ENCODE assay signal across 8 cellular contexts in the genomic region with DNA sequence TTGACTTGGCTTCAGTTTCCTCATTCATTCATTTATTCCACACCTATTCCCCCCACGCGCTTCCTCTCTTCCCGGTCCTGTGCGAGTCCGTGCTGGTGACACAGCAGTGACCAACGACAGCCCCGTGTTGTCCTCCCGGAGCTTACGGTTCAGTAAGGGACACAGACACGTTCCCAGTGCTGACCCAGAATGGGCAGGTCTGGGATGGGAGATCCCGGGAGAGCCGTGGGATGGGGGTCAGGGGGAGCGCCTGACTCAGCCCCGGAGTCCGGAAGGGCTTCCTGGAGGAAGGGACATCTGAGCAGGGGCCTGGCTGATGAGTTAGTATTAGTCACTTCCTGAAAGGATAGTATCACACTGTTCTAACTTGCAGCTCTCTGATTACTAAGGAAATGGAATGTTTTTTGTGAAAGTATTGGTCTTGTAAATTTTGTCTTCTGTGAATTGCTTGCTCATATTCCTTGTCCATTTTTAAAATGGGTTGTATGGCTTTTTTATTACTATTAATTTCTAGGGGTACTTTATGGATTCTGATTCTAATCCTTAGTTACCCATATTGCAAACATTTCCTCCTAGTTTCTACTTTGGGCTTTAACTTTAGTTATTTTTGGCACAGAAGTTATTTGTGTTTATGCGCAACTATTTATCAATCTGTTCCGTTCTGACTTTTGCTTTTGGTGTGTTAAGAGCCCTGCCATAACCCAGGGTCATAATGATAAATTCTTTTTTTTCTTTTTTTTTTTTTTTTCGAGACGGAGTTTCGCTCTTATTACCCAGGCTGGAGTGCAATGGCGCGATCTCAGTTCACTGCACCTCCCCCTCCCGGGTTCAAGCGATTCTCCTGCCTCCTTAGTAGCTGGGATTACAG. TPM values are rescaled to one million over a fixed set of nuclear protein-coding genes. Genes with fewer than 3 reads are reported as not detected.
DNase-seq lines count a peak whose midpoint lies in the region; ATAC-seq and TF ChIP-seq lines count a peak whose summit lies in the region.

No MANE protein-coding gene starts in this region.

- no CpG with 5 or more reads among the region's 24 CpGs for WGBS in iPS DF 6.9 (ENCODE audit: insufficient coverage, insufficient read length)

- TSS peak; percentile 96 for BruUV-seq in Panc1 (replicated peaks; lab: Mats Ljungman, UMichigan)

- CTCF ChIA-PET in HEK293 (lab: Yijun Ruan, JAX) (interaction anchor here (0.6 to 2.1 kb wide), 8 partner anchors 15 to 66 kb away, joined by 3 to 15 read pairs (median 6); partner anchors contain the start of gene PPP1R13L), Panc1 (lab: Charles Lee) (interaction anchor here (0.5 to 0.7 kb wide), 4 partner anchors 10 to 165 kb away, joined by 5 to 9 read pairs (median 6); no protein-coding TSS in a partner anchor)

- TF ChIP-seq POLR2A in gastrocnemius medialis (IDR thresholded peaks at IDR 0.05), result no peak

- TF ChIP-seq CTCF in HEK293 (tag by site-specific recombination; IDR thresholded peaks at IDR 0.05) (no peak), Panc1 (IDR thresholded peaks at IDR 0.05) (no peak), astrocyte of the cerebellum (IDR thresholded peaks at IDR 0.05; ENCODE audit: low read depth, low read length, missing control alignments) (no peak), gastrocnemius medialis (IDR thresholded peaks at IDR 0.05 in 4 of 5, conservative IDR thresholded peaks at IDR 0.05 in 1 of 5) (no peak)

- DNase-seq in DMS 273 (lab: John Stamatoyannopoulos, UW; ENCODE audit: unreplicated experiment) (peak; percentile 73), Panc1 (ENCODE audit: low read depth, low spot score) (no peak), astrocyte of the cerebellum (ENCODE audit: low read depth) (peak; percentile 49), iPS DF 6.9 (ENCODE audit: low read depth, low spot score) (no peak), gastrocnemius medialis (peak; percentile 61 to 68)

- POLR2A ChIA-PET in HEK293 (lab: Yijun Ruan, JAX) (interaction anchor here (0.7 to 1.4 kb wide), 8 partner anchors 17 to 572 kb away, joined by 3 to 7 read pairs (median 4); partner anchors contain the start of genes FOSB and PPP1R13L), Panc1 (lab: Charles Lee) (interaction anchor here (0.6 to 0.7 kb wide), 2 partner anchors 21 to 50 kb away, joined by 4 to 20 read pairs; no protein-coding TSS in a partner anchor)

- no peaks in the 10 kb centered on the region for H3K27me3 ChIP-seq in Panc1 (ENCODE audit: control insufficient read depth, insufficient read depth, low read length)
- H3K27me3 ChIP-seq in iPS DF 6.9 (ENCODE audit: control insufficient read depth, insufficient read depth, low read length), result no peaks in the 10 kb centered on the region
- no peaks in the 10 kb centered on the region for H3K27me3 ChIP-seq in gastrocnemius medialis

- H3K9me3 ChIP-seq in HEK293 (ENCODE audit: control insufficient read depth, insufficient read depth, low read depth, low read length) (no peaks in the 10 kb centered on the region), Panc1 (ENCODE audit: control insufficient read depth, insufficient read depth, low read depth, low read length) (no peaks in the 10 kb centered on the region), iPS DF 6.9 (ENCODE audit: control insufficient read depth, insufficient read depth, low read length) (no peaks in the 10 kb centered on the region), gastrocnemius medialis (no peaks in the 10 kb centered on the region)

- H3K27ac ChIP-seq in HEK293 (ENCODE audit: extremely low read depth, low read depth, low read length) (peak overlapping the region; percentile 88), Panc1 (ENCODE audit: low read length) (peak overlapping the region; percentile 97), iPS DF 6.9 (ENCODE audit: low read length) (peak overlapping the region; percentile 80), gastrocnemius medialis (peak overlapping the region; percentile 86 to 96 (median 92))

- intact Hi-C loops in Panc1 (cut with micrococcal nuclease; ENCODE audit: unreplicated experiment) (no loop called here), gastrocnemius medialis (cut with DNase I; ENCODE audit: low total_unique reads) (loop anchor here (5.0 to 10.0 kb wide), 3 partner anchors 117 to 290 kb away; partner anchors contain the start of gene OPA3)

- H3K36me3 ChIP-seq in HEK293 (ENCODE audit: control insufficient read depth in 2 of 2, insufficient read depth in 1 of 2, low read length in 2 of 2) (peaks cover 3 to 14% of the 10 kb centered on the region in 2 experiments; a peak in 2 of 3 replicates), Panc1 (ENCODE audit: control insufficient read depth, insufficient read depth, low read length) (peaks cover 5% of the 10 kb centered on the region; the same call in 1 of the 2 replicates), iPS DF 6.9 (ENCODE audit: control insufficient read depth, insufficient read depth, low read length) (peaks cover 4% of the 10 kb centered on the region; the same call in 1 of the 2 replicates), gastrocnemius medialis (peaks cover 0 to 6% of the 10 kb centered on the region in 2 donors)

- H3K4me1 ChIP-seq in HEK293 (ENCODE audit: control insufficient read depth, insufficient read depth, low read length), result peaks cover 10% of the 10 kb centered on the region
- H3K4me1 ChIP-seq in Panc1 (ENCODE audit: control insufficient read depth, insufficient read depth, low read length), result peaks cover 21% of the 10 kb centered on the region
- H3K4me1 ChIP-seq in iPS DF 6.9 (ENCODE audit: control insufficient read depth, insufficient read depth, low read length), result no peaks in the 10 kb centered on the region
- H3K4me1 ChIP-seq in gastrocnemius medialis, result peaks cover 30 to 31% of the 10 kb centered on the region in 2 donors

- peak overlapping the region; percentile 50 for H3K4me3 ChIP-seq in HEK293 (ENCODE audit: low read depth, low read length)
- H3K4me3 ChIP-seq in Panc1 (ENCODE audit: low read depth in 2 of 2, low read length in 2 of 2), result peak overlapping the region; percentile 61 to 84
- H3K4me3 ChIP-seq in astrocyte of the cerebellum (ENCODE audit: low read depth, low read length), result peak overlapping the region; percentile 60
- H3K4me3 ChIP-seq in iPS DF 6.9 (ENCODE audit: low read length), result peak overlapping the region; percentile 65; the same call in 1 of the 2 replicates
- peak overlapping the region; percentile 65 to 89 (median 78) for H3K4me3 ChIP-seq in gastrocnemius medialis

- in situ Hi-C loops in Panc1 (cut with HindIII; ENCODE audit: low pct_unique_long_range_greater_than_20kb, low sequenced_read_pairs), result no loop called here
- in situ Hi-C loops in astrocyte of the cerebellum (cut with HindIII; ENCODE audit: low sequenced_read_pairs), result no loop called here
- in situ Hi-C loops in gastrocnemius medialis (cut with MboI; ENCODE audit: low sequenced_read_pairs in 4 of 4), result no loop called here

- ATAC-seq in Panc1 (peak; percentile 72), gastrocnemius medialis (peak; percentile 68 to 78), GM18870 (IDR thresholded peaks at IDR 0.05; ENCODE audit: unreplicated experiment) (no peak), HG03045 (IDR thresholded peaks at IDR 0.05; ENCODE audit: unreplicated experiment) (no peak)

TF ChIP-seq in HEK293, 187 proteins besides CTCF, POLR2A, EP300 and RAD21 (continues in another document):
- TF ChIP-seq HOXA7 (CRISPR knock-in tag; IDR thresholded peaks at IDR 0.05; ENCODE audit: borderline replicate concordance), result no peak
- TF ChIP-seq ZNF391 (tag by site-specific recombination; IDR thresholded peaks at IDR 0.05; ENCODE audit: borderline replicate concordance, low read depth), result no peak
- peak; percentile 32; the same call in 1 of the 2 replicates for TF ChIP-seq MZF1 (tag by site-specific recombination; IDR thresholded peaks at IDR 0.05; ENCODE audit: borderline replicate concordance)
- TF ChIP-seq ZNF157 (tag by site-specific recombination; IDR thresholded peaks at IDR 0.05), result no peak
- no peak for TF ChIP-seq RBAK (tag by site-specific recombination; IDR thresholded peaks at IDR 0.05)
- TF ChIP-seq ZNF664 (tag by site-specific recombination; IDR thresholded peaks at IDR 0.05), result peak; percentile 88
- TF ChIP-seq ZSCAN23 (tag by site-specific recombination; IDR thresholded peaks at IDR 0.05), result no peak
- peak; percentile 90 for TF ChIP-seq ZNF366 (tag by site-specific recombination; conservative IDR thresholded peaks at IDR 0.05)
- TF ChIP-seq TCF7L2 (IDR thresholded peaks at IDR 0.05; ENCODE audit: borderline replicate concordance, low read depth, low read length), result no peak
- no peak for TF ChIP-seq ZNF211 (tag by site-specific recombination; IDR thresholded peaks at IDR 0.05; ENCODE audit: low read depth)
- TF ChIP-seq, protein P1, sequence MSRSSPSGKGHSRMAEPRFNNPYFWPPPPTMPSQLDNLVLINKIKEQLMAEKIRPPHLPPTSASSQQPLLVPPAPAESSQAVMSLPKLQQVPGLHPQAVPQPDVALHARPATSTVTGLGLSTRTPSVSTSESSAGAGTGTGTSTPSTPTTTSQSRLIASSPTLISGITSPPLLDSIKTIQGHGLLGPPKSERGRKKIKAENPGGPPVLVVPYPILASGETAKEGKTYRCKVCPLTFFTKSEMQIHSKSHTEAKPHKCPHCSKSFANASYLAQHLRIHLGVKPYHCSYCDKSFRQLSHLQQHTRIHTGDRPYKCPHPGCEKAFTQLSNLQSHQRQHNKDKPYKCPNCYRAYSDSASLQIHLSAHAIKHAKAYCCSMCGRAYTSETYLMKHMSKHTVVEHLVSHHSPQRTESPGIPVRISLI (tag by site-specific recombination; IDR thresholded peaks at IDR 0.05), result peak; percentile 95
- no peak for TF ChIP-seq GLIS2 (tag by site-specific recombination; IDR thresholded peaks at IDR 0.05)
- TF ChIP-seq ZNF335 (tag by site-specific recombination; conservative IDR thresholded peaks at IDR 0.05), result peak; percentile 71; the same call in 1 of the 2 replicates
- peak; percentile 47 for TF ChIP-seq ZEB2 (tag by site-specific recombination; IDR thresholded peaks at IDR 0.05)
- peak; percentile 93 for TF ChIP-seq ZXDB (tag by site-specific recombination; IDR thresholded peaks at IDR 0.05)
- TF ChIP-seq ZNF629 (tag by site-specific recombination; IDR thresholded peaks at IDR 0.05), result peak; percentile 47

RNA-seq across cellular contexts. Expression of gene ERCC1, which starts 0.7 kb away (rescaled TPM):
- total RNA-seq in Panc1 (2021; ENCODE audit: unreplicated experiment) (80.3 TPM), gastrocnemius medialis (100 to 1,000 TPM in 2 of 4 donors, 10 to 100 TPM in 2; 92.1 to 185 (median 103) TPM)
- polyA plus RNA-seq in Panc1 (2012; ENCODE audit: insufficient read length), result 101 TPM

RNA-seq across cellular contexts. Expression of gene POLR1G, which starts 18.0 kb away (rescaled TPM):
- total RNA-seq in Panc1 (2021; ENCODE audit: unreplicated experiment), result 27.8 TPM
- polyA plus RNA-seq in Panc1 (2012; ENCODE audit: insufficient read length), result 20.6 TPM
- total RNA-seq in gastrocnemius medialis, result 1 to 10 TPM; 5.1 to 8.3 (median 5.8) TPM

RNA-seq across cellular contexts. Expression of gene PPP1R13L, which starts 19.6 kb away (rescaled TPM):
- total RNA-seq in Panc1 (2021; ENCODE audit: unreplicated experiment) (39.1 TPM), gastrocnemius medialis (1 to 10 TPM; 1.1 to 6.9 (median 1.5) TPM)
- 62.4 TPM for polyA plus RNA-seq in Panc1 (2012; ENCODE audit: insufficient read length)

RNA-seq across cellular contexts. Expression of gene FOSB, which starts 43.4 kb away (rescaled TPM):
- total RNA-seq in Panc1 (2021; ENCODE audit: unreplicated experiment) (13.4 TPM), gastrocnemius medialis (1 to 10 TPM in 2 of 4 donors, under 1 TPM in 1, not detected in 1; 0.17 to 1.8 (median 1.6) TPM)
- polyA plus RNA-seq in Panc1 (2012; ENCODE audit: insufficient read length), result 6.1 TPM

RNA-seq across cellular contexts. Expression of gene ERCC2, which starts 54.1 kb away (rescaled TPM):
- total RNA-seq in Panc1 (2021; ENCODE audit: unreplicated experiment) (32.5 TPM), gastrocnemius medialis (1 to 10 TPM; 4.8 to 8.9 (median 7.2) TPM)
- polyA plus RNA-seq in Panc1 (2012; ENCODE audit: insufficient read length), result 50.9 TPM

Comparison
In these comparisons a context has a peak if more than half of its experiments do, and no peak if none do; other contexts are left out.
1. DNase-seq: peak in DMS 273 (single experiment), astrocyte of the cerebellum (single experiment) and gastrocnemius medialis (2 of 2); none in Panc1 (single experiment) and iPS DF 6.9 (single experiment).
2. ATAC-seq: peak in Panc1 (single experiment) and gastrocnemius medialis (2 of 2); none in GM18870 (single experiment) and HG03045 (single experiment).
3. Peak in every context shown above with its lines, with median percentiles within 50 percentile points of each other: H3K27ac ChIP-seq and H3K4me3 ChIP-seq.